25 cellular contexts compared by ENCODE assay signal in the genomic region with DNA sequence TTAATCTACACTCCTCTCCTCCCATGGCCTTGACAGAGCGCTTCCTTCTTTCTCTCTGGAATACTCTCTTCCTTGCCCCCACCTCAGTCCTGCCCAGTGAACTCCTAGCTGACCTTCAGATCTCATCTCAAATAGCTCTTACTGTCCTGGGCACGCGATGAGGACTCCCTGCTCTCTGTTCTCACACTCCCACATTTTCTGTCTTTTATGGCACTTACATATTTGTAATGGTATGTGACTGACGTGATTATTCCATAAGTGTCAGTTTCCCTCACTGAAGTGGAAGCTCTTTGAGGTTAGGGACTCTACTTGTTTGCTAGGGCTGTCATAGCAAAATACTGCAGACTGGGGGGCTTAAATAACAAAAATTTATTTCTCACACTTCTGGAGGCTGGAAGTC. TPM values are rescaled to one million over a fixed set of nuclear protein-coding genes. Genes with fewer than 3 reads are reported as not detected.
DNase-seq lines count a peak whose midpoint lies in the region; ATAC-seq and TF ChIP-seq lines count a peak whose summit lies in the region.
"Had no signal": no experiment of that assay in that cellular context is flagged by ENCODE, and none has a peak within 500 bp of the region (broad histone marks: within the 10 kb centered on the region; RNA-seq: fewer than 3 reads in every experiment).

No MANE protein-coding gene starts in this region.

- no peak for TF ChIP-seq POLR2A in esophagus muscularis mucosa (IDR thresholded peaks at IDR 0.05; ENCODE audit: low read depth)

- H3K36me3 ChIP-seq in left ventricle myocardium inferior (no peaks in the 10 kb centered on the region), esophagus muscularis mucosa (no peaks in the 10 kb centered on the region), stomach smooth muscle (ENCODE audit: control insufficient read depth in 2 of 2, insufficient read depth in 2 of 2, low read length in 2 of 2) (no peaks in the 10 kb centered on the region), lower lobe of right lung (no peaks in the 10 kb centered on the region)
- H3K36me3 ChIP-seq: transverse colon had no signal

- peak overlapping the region; percentile 91 for H3K27ac ChIP-seq in left ventricle myocardium inferior (replicated peaks)
- H3K27ac ChIP-seq in esophagus muscularis mucosa (replicated peaks in 1 of 4), result peak overlapping the region; percentile 38 to 89 (median 61)
- H3K27ac ChIP-seq in stomach smooth muscle (ENCODE audit: low read length), result peak overlapping the region; percentile 49
- no peak overlapping the region for H3K27ac ChIP-seq in lower lobe of right lung

- peaks cover 13% of the 10 kb centered on the region for H3K27me3 ChIP-seq in left ventricle myocardium inferior (ENCODE audit: low read depth)
- no peaks in the 10 kb centered on the region for H3K27me3 ChIP-seq in esophagus muscularis mucosa
- peaks cover 0 to 2% of the 10 kb centered on the region in 2 donors for H3K27me3 ChIP-seq in stomach smooth muscle (ENCODE audit: control insufficient read depth in 1 of 2, insufficient read depth in 2 of 2, low read length in 2 of 2)
- H3K27me3 ChIP-seq in lower lobe of right lung (ENCODE audit: low read depth), result peaks cover 25% of the 10 kb centered on the region

- H3K9ac ChIP-seq in stomach smooth muscle (ENCODE audit: low read length in 2 of 2), result no peak overlapping the region

- intact Hi-C loops in left ventricle myocardium inferior (cut with micrococcal nuclease), result no loop called here
- intact Hi-C loops in cardiac septum (cut with DNase I), result no loop called here
- intact Hi-C loops in esophagus muscularis mucosa (cut with DNase I), result no loop called here
- intact Hi-C loops in natural killer cell (cut with micrococcal nuclease), result no loop called here
- intact Hi-C loops in lower lobe of right lung (cut with DNase I), result no loop called here

- peaks cover 28 to 39% of the 10 kb centered on the region in 2 donors for H3K27me3 Mint-ChIP-seq in natural killer cell (ENCODE audit: low read depth in 2 of 2)

- H3K4me1 ChIP-seq in left ventricle myocardium inferior (peaks cover 63% of the 10 kb centered on the region), esophagus muscularis mucosa (peaks cover 53 to 61% (median 56%) of the 10 kb centered on the region in 4 donors), stomach smooth muscle (ENCODE audit: control insufficient read depth, insufficient read depth, low read length) (peaks cover 59% of the 10 kb centered on the region), lower lobe of right lung (peaks cover 22% of the 10 kb centered on the region)

- no peak for TF ChIP-seq EP300 in esophagus muscularis mucosa (IDR thresholded peaks at IDR 0.05)

- no peak for DNase-seq in left ventricle myocardium inferior
- no peak for DNase-seq in cardiac septum (ENCODE audit: low spot score)
- no peak for DNase-seq in esophagus muscularis mucosa (ENCODE audit: extremely low spot score)
- DNase-seq in natural killer cell, result no peak
- no peak for DNase-seq in pons (ENCODE audit: low spot score)
- DNase-seq in lower lobe of right lung, result no peak
- no peak for DNase-seq in foreskin melanocyte
- DNase-seq: activated CD4-positive, alpha-beta T cell treated with anti-CD3 and anti-CD28 coated beads for 1 hour; activated CD8-positive, alpha-beta memory T cell treated with anti-CD3 and anti-CD28 coated beads for 24 hours; activated effector memory CD4-positive, alpha-beta T cell treated with Interleukin-2 at 50 U/mL for 16 hours; CD8-positive, alpha-beta memory T cell; central memory CD4-positive, alpha-beta T cell; dermis blood vessel endothelial cell; DMS 273 treated with DMSO at 0.1 percent for 48 hours; KG1; MM.1S; NCI-H1436; NCI-H446; NCI-H774; nucleus accumbens; stimulated activated CD4-positive, alpha-beta T cell treated with anti-CD3 and anti-CD28 coated beads, Interleukin-2, amount 100 ng/mL, for 24 hours; transverse colon had no signal

- ATAC-seq in natural killer cell (no peak), lower lobe of right lung (no peak)
- ATAC-seq: HCT116 had no signal

- TF ChIP-seq CTCF in left ventricle myocardium inferior (IDR thresholded peaks at IDR 0.05; ENCODE audit: borderline replicate concordance), result no peak
- TF ChIP-seq CTCF in esophagus muscularis mucosa (IDR thresholded peaks at IDR 0.05), result no peak
- TF ChIP-seq CTCF in natural killer cell (IDR thresholded peaks at IDR 0.05), result no peak
- no peak for TF ChIP-seq CTCF in lower lobe of right lung (IDR thresholded peaks at IDR 0.05)

- no peaks in the 10 kb centered on the region for H3K36me3 Mint-ChIP-seq in natural killer cell
- H3K36me3 Mint-ChIP-seq: CD8-positive, alpha-beta memory T cell had no signal

- peak overlapping the region in 1 of 2 donors; percentile 6 for H3K27ac Mint-ChIP-seq in natural killer cell

- H3K9me3 ChIP-seq in left ventricle myocardium inferior (replicated peaks), result no peaks in the 10 kb centered on the region
- H3K9me3 ChIP-seq in esophagus muscularis mucosa, result no peaks in the 10 kb centered on the region
- no peaks in the 10 kb centered on the region for H3K9me3 ChIP-seq in stomach smooth muscle (ENCODE audit: control insufficient read depth in 2 of 2, low read length in 2 of 2)
- no peaks in the 10 kb centered on the region for H3K9me3 ChIP-seq in lower lobe of right lung
- H3K9me3 ChIP-seq: transverse colon had no signal

- H3K9me3 Mint-ChIP-seq in natural killer cell, result no peaks in the 10 kb centered on the region

- H3K4me3 Mint-ChIP-seq in natural killer cell, result peak overlapping the region; percentile 4

- H3K4me3 ChIP-seq in left ventricle myocardium inferior (peak overlapping the region; percentile 76), esophagus muscularis mucosa (no peak overlapping the region), stomach smooth muscle (ENCODE audit: low read length in 2 of 2) (no peak overlapping the region), lower lobe of right lung (no peak overlapping the region)
- H3K4me3 ChIP-seq: smooth muscle cell, transverse colon had no signal

- 75% methylated on average over 4 of the region's 4 CpGs for WGBS in esophagus muscularis mucosa

- H3K4me1 Mint-ChIP-seq in natural killer cell, result peaks cover 51 to 79% of the 10 kb centered on the region in 2 donors

RNA-seq across cellular contexts. Expression of gene DYSF, which starts 1.7 kb away (rescaled TPM):
- total RNA-seq in left ventricle myocardium inferior (48.2 TPM), cardiac septum (82.8 TPM), esophagus muscularis mucosa (10 to 100 TPM; 17.4 to 40.7 (median 18.5) TPM), natural killer cell (10 to 100 TPM; 11.4 to 19.5 (median 12.4) TPM), lower lobe of right lung (41.2 TPM)
